ENCODE assay signal across 10 cellular contexts in the genomic region with DNA sequence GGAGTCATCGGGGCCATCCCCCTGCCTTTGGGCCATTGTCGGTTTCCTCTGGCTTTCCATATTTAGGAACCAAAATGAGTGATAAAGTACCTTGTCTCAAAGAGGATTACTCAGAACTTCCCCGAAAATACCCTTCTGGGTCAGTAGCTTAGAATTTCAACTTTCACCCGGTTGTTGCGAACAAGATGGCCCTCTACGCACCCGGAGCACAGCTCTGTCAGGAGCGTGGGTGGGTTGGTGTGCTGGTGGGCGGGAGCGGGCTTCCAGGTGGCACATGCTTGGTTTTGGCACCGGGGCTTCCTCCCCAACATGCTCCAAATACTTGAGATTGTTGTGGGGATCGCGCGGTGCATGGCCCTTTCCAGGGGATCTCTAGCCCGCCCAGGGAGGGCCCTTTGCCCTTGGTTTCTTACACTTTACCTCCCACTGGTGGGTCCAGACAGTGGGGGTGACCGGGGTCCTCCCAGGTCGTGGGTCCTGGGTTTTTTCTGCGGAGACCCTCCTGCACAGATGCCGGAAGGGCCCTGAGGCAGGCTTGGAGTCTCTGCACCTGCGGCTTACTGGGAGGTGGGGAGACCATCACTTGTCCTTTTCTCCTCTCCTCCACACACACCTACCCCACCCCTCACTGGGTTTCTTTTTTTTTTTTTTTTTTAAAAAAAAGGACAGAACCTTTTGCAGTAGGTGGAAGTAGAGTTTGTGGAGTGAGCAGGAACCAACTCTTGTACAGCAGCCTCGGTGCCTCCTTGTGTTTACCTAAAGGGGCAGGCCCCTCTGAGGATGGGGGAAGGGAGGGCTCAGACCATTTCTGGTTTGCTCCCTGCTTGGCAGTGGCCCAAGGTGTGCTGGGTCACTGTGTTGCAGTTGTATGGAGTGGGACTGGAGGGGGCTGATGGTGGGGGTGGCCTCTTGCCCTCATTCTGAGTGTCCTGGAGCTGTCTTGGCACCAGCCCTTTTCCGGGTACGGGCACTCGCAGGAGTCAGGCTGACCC.
DNase-seq lines count a peak whose midpoint lies in the region; ATAC-seq and TF ChIP-seq lines count a peak whose summit lies in the region.
"Had no signal": no experiment of that assay in that cellular context is flagged by ENCODE, and none has a peak within 500 bp of the region (broad histone marks: within the 10 kb centered on the region; RNA-seq: fewer than 3 reads in every experiment).

No MANE protein-coding gene starts in this region.

- H3K27ac Mint-ChIP-seq in activated CD8-positive, alpha-beta T cell treated with anti-CD3 and anti-CD28 coated beads for 36 hours: no peak overlapping the region

- H3K27ac ChIP-seq in 22Rv1: peak overlapping the region; percentile 36
- H3K27ac ChIP-seq: SJSA1 had no signal

- intact Hi-C loops in activated CD8-positive, alpha-beta T cell treated with anti-CD3 and anti-CD28 coated beads for 36 hours (cut with micrococcal nuclease): no loop called here
- intact Hi-C loops in left colon (cut with DNase I, micrococcal nuclease): no loop called here

- TF ChIP-seq CTCF in 22Rv1 (IDR thresholded peaks at IDR 0.05): no peak
- no peak for TF ChIP-seq CTCF in GM13977 (IDR thresholded peaks at IDR 0.05; ENCODE audit: extremely low read depth, insufficient read depth, missing control alignments)
- no peak for TF ChIP-seq CTCF in activated CD8-positive, alpha-beta T cell treated with anti-CD3 and anti-CD28 coated beads for 36 hours (IDR thresholded peaks at IDR 0.05)

- in situ Hi-C loops in GM13977 (cut with MboI; ENCODE audit: low pct_unique_long_range_greater_than_20kb, low sequenced_read_pairs, unreplicated experiment): no loop called here

- no peak for ATAC-seq in activated CD8-positive, alpha-beta T cell treated with anti-CD3 and anti-CD28 coated beads for 36 hours
- peak; percentile 13 for ATAC-seq in left colon
- ATAC-seq in GM18909 (IDR thresholded peaks at IDR 0.05; ENCODE audit: poor library complexity, unreplicated experiment): no peak
- ATAC-seq: gastrocnemius medialis had no signal

- H3K9me3 Mint-ChIP-seq in activated CD8-positive, alpha-beta T cell treated with anti-CD3 and anti-CD28 coated beads for 36 hours: no peaks in the 10 kb centered on the region

- H3K36me3 Mint-ChIP-seq in activated CD8-positive, alpha-beta T cell treated with anti-CD3 and anti-CD28 coated beads for 36 hours (ENCODE audit: low read depth): no peaks in the 10 kb centered on the region

- CTCF ChIA-PET in activated CD8-positive, alpha-beta T cell treated with anti-CD3 and anti-CD28 coated beads for 36 hours (lab: Charles Lee): no interaction called here

- DNase-seq in GM13977 (ENCODE audit: low spot score) (peak; percentile 78), left colon (peak; percentile 85), NCI-H2081 (lab: John Stamatoyannopoulos, UW) (no peak), D341Med (ENCODE audit: low spot score) (no peak), OCI-M1 (lab: John Stamatoyannopoulos, UW) (no peak)
- no peak for DNase-seq in activated CD8-positive, alpha-beta T cell treated with anti-CD3 and anti-CD28 coated beads for 36 hours
- DNase-seq: gastrocnemius medialis had no signal

- peaks cover 14% of the 10 kb centered on the region for H3K4me1 Mint-ChIP-seq in activated CD8-positive, alpha-beta T cell treated with anti-CD3 and anti-CD28 coated beads for 36 hours (ENCODE audit: low read depth)

- POLR2A ChIA-PET in activated CD8-positive, alpha-beta T cell treated with anti-CD3 and anti-CD28 coated beads for 36 hours (lab: Charles Lee): no interaction called here

- peak overlapping the region; percentile 72 for H3K4me3 Mint-ChIP-seq in activated CD8-positive, alpha-beta T cell treated with anti-CD3 and anti-CD28 coated beads for 36 hours

- peaks cover 19% of the 10 kb centered on the region for H3K27me3 Mint-ChIP-seq in activated CD8-positive, alpha-beta T cell treated with anti-CD3 and anti-CD28 coated beads for 36 hours

Comparison
In these comparisons a context has a peak if more than half of its experiments do, and no peak if none do; other contexts are left out.
1. DNase-seq: peak in GM13977 (single experiment) and left colon (2 of 2); none in activated CD8-positive, alpha-beta T cell treated with anti-CD3 and anti-CD28 coated beads for 36 hours (single experiment), NCI-H2081 (0 of 2), D341Med (single experiment) and OCI-M1 (single experiment).